ENCODE assay signal across 24 cellular contexts in genomic region chr3:5510300-5510699, GRCh38.
DNase-seq lines count a peak whose midpoint lies in the region; ATAC-seq, FAIRE-seq and TF ChIP-seq lines count a peak whose summit lies in the region.
"Had no signal": no experiment of that assay in that cellular context is flagged by ENCODE, and none has a peak within 500 bp of the region (broad histone marks: within the 10 kb centered on the region; RNA-seq: fewer than 3 reads in every experiment).

No MANE protein-coding gene starts in this region.

- H2BK5ac ChIP-seq in trophoblast cell (ENCODE audit: low read depth, low read length, poor library complexity) = no peak overlapping the region

- H4K20me1 ChIP-seq in Karpas-422 (ENCODE audit: insufficient read depth, low read depth, low read length) = no peaks in the 10 kb centered on the region
- H4K20me1 ChIP-seq: BLaER1 treated with 17β-estradiol and CSF1 and Interleukin-3, amounts not matched to agents 10 nM and 100 nM had no signal

- H3K4me2 ChIP-seq in Karpas-422 (ENCODE audit: low read depth, low read length, poor library complexity, severe bottlenecking) = no peak overlapping the region
- no peak overlapping the region for H3K4me2 ChIP-seq in trophoblast cell (ENCODE audit: low read length)
- H3K4me2 ChIP-seq: A549; BLaER1 treated with 17β-estradiol and CSF1 and Interleukin-3, amounts not matched to agents 10 nM and 100 nM had no signal

- no peak overlapping the region for H2AK5ac ChIP-seq in trophoblast cell (ENCODE audit: low read length)

- peaks cover 7% of the 10 kb centered on the region; the same call in 1 of the 2 replicates for H3K36me3 ChIP-seq in Karpas-422 (ENCODE audit: insufficient read depth, low read length)
- H3K36me3 ChIP-seq in WERI-Rb-1 = no peaks in the 10 kb centered on the region
- peaks cover 0 to 2% of the 10 kb centered on the region in 2 experiments for H3K36me3 ChIP-seq in trophoblast cell (ENCODE audit: control insufficient read depth in 1 of 2, insufficient read depth in 2 of 2, low read length in 2 of 2)
- H3K36me3 ChIP-seq: BE2C; BLaER1 treated with 17β-estradiol and CSF1 and Interleukin-3, amounts not matched to agents 10 nM and 100 nM; HAP-1 had no signal

- H2AFZ ChIP-seq in Karpas-422 (ENCODE audit: low read length) = no peak overlapping the region
- H2AFZ ChIP-seq in trophoblast cell (ENCODE audit: insufficient read depth, low read length, poor library complexity) = no peak overlapping the region

- H3K9me2 ChIP-seq in Karpas-422 (replicated peaks; ENCODE audit: insufficient read depth, low read length) = no peaks in the 10 kb centered on the region

- WGBS in trophoblast cell (ENCODE audit: extremely low coverage, insufficient coverage, insufficient read length) = no CpG with 5 or more reads among the region's 5 CpGs

- no peak for TF ChIP-seq CTCF in WERI-Rb-1 (IDR thresholded peaks at IDR 0.05; ENCODE audit: low read depth, low read length)

- no peak overlapping the region for H4K91ac ChIP-seq in trophoblast cell (ENCODE audit: low read depth, low read length)

- H3K27me3 ChIP-seq in Karpas-422 (ENCODE audit: low read length) = no peaks in the 10 kb centered on the region; the same call in 1 of the 2 replicates
- H3K27me3 ChIP-seq in WERI-Rb-1 (ENCODE audit: insufficient read depth, low read depth, severe bottlenecking) = peaks cover 19% of the 10 kb centered on the region
- no peaks in the 10 kb centered on the region for H3K27me3 ChIP-seq in trophoblast cell (ENCODE audit: insufficient read depth, low read length)
- H3K27me3 ChIP-seq: BE2C; BLaER1 treated with 17β-estradiol and CSF1 and Interleukin-3, amounts not matched to agents 10 nM and 100 nM had no signal

- H3K4me1 ChIP-seq in Karpas-422 (ENCODE audit: low read length) (peaks cover 6% of the 10 kb centered on the region), trophoblast cell (ENCODE audit: control insufficient read depth in 1 of 2, insufficient read depth in 2 of 2, low read length in 2 of 2) (no peaks in the 10 kb centered on the region)
- H3K4me1 ChIP-seq: BE2C; BLaER1 treated with 17β-estradiol and CSF1 and Interleukin-3, amounts not matched to agents 10 nM and 100 nM; HAP-1 had no signal

- H3K9ac ChIP-seq in Karpas-422 (ENCODE audit: low read length) (no peak overlapping the region), trophoblast cell (ENCODE audit: low read length) (no peak overlapping the region)
- H3K9ac ChIP-seq: BLaER1 treated with 17β-estradiol and CSF1 and Interleukin-3, amounts not matched to agents 10 nM and 100 nM had no signal

- no peak overlapping the region for H3K23ac ChIP-seq in trophoblast cell (ENCODE audit: low read length)

- ATAC-seq in HG02981 (IDR thresholded peaks at IDR 0.05; ENCODE audit: unreplicated experiment) = no peak
- ATAC-seq: A549, GM12878 had no signal

- H3K79me1 ChIP-seq in trophoblast cell (ENCODE audit: low read length) = no peaks in the 10 kb centered on the region

- H3K14ac ChIP-seq in trophoblast cell (ENCODE audit: low read length) = no peak overlapping the region

- H3K27ac ChIP-seq in Karpas-422 (ENCODE audit: low read length) (no peak overlapping the region), WERI-Rb-1 (no peak overlapping the region), trophoblast cell (ENCODE audit: low read depth, low read length) (no peak overlapping the region)
- H3K27ac ChIP-seq: A549; BLaER1 treated with 17β-estradiol and CSF1 and Interleukin-3, amounts not matched to agents 10 nM and 100 nM had no signal

- DNase-seq in Karpas-422 (peak; percentile 28), NCI-H524 treated with DMSO at 0.1 percent for 48 hours (lab: John Stamatoyannopoulos, UW) (peak; percentile 33), WERI-Rb-1 (peak; percentile 75), trophoblast cell (no peak), frontal cortex (ENCODE audit: low spot score in 2 of 2) (no peak), posterior vena cava (ENCODE audit: low spot score) (no peak)
- DNase-seq: 8988T; ACHN; AML-193; BE2C; CD8-positive, alpha-beta memory T cell; DMS 273 treated with DMSO at 0.1 percent for 48 hours; DMS79; EL; GDM1; GOT3; HFFc6 had no signal

- H3K9me3 ChIP-seq in Karpas-422 (ENCODE audit: low read length) = peaks cover 9% of the 10 kb centered on the region
- H3K9me3 ChIP-seq in WERI-Rb-1 (ENCODE audit: severe bottlenecking) = peaks cover 4% of the 10 kb centered on the region
- H3K9me3 ChIP-seq in trophoblast cell (ENCODE audit: insufficient read depth, low read depth, low read length) = peaks cover 12% of the 10 kb centered on the region
- H3K9me3 ChIP-seq: A549, BE2C, HAP-1 had no signal

- no peak overlapping the region for H3K18ac ChIP-seq in trophoblast cell (ENCODE audit: low read length)

- intact Hi-C loops in posterior vena cava (cut with DNase I) = no loop called here

- H3K79me2 ChIP-seq in Karpas-422 (ENCODE audit: low read length) = no peaks in the 10 kb centered on the region
- H3K79me2 ChIP-seq in trophoblast cell (ENCODE audit: control insufficient read depth, insufficient read depth, low read length, poor library complexity) = no peaks in the 10 kb centered on the region

- FAIRE-seq in frontal cortex (lab: Jason Lieb, UNC) = no peak
- FAIRE-seq: A549, GM12878, GM19239, H54 had no signal

- H2BK12ac ChIP-seq in trophoblast cell (ENCODE audit: low read length) = no peak overlapping the region

- H3K4ac ChIP-seq in trophoblast cell (ENCODE audit: low read depth, low read length) = no peak overlapping the region

- no peak overlapping the region for H4K12ac ChIP-seq in trophoblast cell (ENCODE audit: low read depth, low read length)

- no peak overlapping the region for H2BK120ac ChIP-seq in trophoblast cell (ENCODE audit: insufficient read depth, low read length, poor library complexity)

- no peak overlapping the region for H4K8ac ChIP-seq in trophoblast cell (ENCODE audit: low read depth, low read length)

- no peak overlapping the region for H3K4me3 ChIP-seq in Karpas-422 (ENCODE audit: low read length)
- H3K4me3 ChIP-seq in WERI-Rb-1 (ENCODE audit: low read depth, low read length) = no peak overlapping the region
- H3K4me3 ChIP-seq in trophoblast cell (ENCODE audit: low read depth, low read length) = peak overlapping the region; percentile 11
- H3K4me3 ChIP-seq: A549; BLaER1 treated with 17β-estradiol and CSF1 and Interleukin-3, amounts not matched to agents 10 nM and 100 nM; GM12878; HAP-1 had no signal

Comparison
In these comparisons a context has a peak if more than half of its experiments do, and no peak if none do; other contexts are left out.
1. DNase-seq: peak in Karpas-422 (single experiment), NCI-H524 treated with DMSO at 0.1 percent for 48 hours (single experiment) and WERI-Rb-1 (single experiment); none in trophoblast cell (0 of 2), frontal cortex (0 of 2) and posterior vena cava (single experiment).